ENCODE assay signal across 8 cellular contexts in the genomic region with DNA sequence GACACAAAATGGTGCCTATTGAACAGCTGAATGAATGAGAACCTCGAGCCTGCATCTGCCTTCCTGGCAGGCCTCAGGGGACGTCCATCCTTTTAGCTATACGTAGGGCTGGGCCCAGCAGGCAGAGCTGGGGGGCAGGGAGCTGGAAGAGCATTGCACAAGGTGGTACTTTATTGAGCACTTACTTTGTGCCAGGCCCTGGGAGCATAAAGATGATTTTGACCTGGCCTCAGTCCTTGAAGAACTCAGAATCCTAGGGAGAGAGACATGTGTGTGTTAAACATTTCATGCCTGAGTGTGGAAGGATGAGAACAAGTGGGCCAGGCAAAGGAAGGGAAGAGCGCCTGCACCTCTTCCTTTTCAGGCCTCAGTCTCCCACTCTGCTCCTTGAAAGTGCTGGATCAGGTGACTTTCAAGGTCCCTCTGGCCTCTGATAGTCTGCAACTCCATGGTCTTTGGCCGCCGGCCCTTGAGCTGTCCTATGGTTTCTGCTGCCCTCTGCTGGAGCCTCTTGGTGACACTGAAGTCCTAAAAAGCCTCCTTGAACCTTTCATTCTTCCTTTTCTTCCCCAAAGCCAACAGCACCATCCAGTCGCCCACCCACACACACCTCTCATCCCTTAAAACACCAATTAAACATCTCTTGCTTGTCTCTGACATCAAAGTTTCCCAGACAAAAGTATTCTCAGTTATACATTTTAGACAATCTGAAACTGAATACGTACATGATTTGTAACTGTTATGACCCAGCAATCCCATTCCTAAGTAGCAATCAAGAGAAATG. TPM values are rescaled to one million over a fixed set of nuclear protein-coding genes. Genes with fewer than 3 reads are reported as not detected.
A peak's percentile ranks its signal among the peaks of the same experiment; 100 is the strongest.
DNase-seq lines count a peak whose midpoint lies in the region; ATAC-seq and TF ChIP-seq lines count a peak whose summit lies in the region.

No MANE protein-coding gene starts in this region.

- H3K27ac ChIP-seq in Karpas-422 (ENCODE audit: low read length) (no peak overlapping the region), PC-9 (no peak overlapping the region), tibial artery (no peak overlapping the region)

- no TSS peak for BruUV-seq in PC-9 (replicated peaks; lab: Mats Ljungman, UMichigan)

- H3K4me1 ChIP-seq in Karpas-422 (ENCODE audit: low read length): peaks cover 4% of the 10 kb centered on the region
- H3K4me1 ChIP-seq in PC-9 (replicated peaks; ENCODE audit: insufficient read depth): no peaks in the 10 kb centered on the region; the same call in 1 of the 2 replicates
- H3K4me1 ChIP-seq in tibial artery: peaks cover 0 to 29% (median 20%) of the 10 kb centered on the region in 4 donors

- H3K27me3 ChIP-seq in Karpas-422 (ENCODE audit: low read length) (no peaks in the 10 kb centered on the region), PC-9 (ENCODE audit: insufficient read depth, low read depth) (peaks cover 18% of the 10 kb centered on the region), tibial artery (peaks cover 0 to 12% of the 10 kb centered on the region in 2 donors)

- H3K4me2 ChIP-seq in Karpas-422 (ENCODE audit: low read depth, low read length, poor library complexity, severe bottlenecking) (no peak overlapping the region), PC-9 (no peak overlapping the region)

- POLR2A ChIA-PET in PC-9 (lab: Charles Lee; ENCODE audit: unreplicated experiment): interaction anchor here (0.8 kb wide), 1 partner anchor 1152 kb away, joined by 5 read pairs; no protein-coding TSS in a partner anchor

- no peaks in the 10 kb centered on the region for H3K9me2 ChIP-seq in Karpas-422 (replicated peaks; ENCODE audit: insufficient read depth, low read length)
- no peaks in the 10 kb centered on the region for H3K9me2 ChIP-seq in PC-9 (ENCODE audit: insufficient read depth)

- no peak for ATAC-seq in GM19463 (IDR thresholded peaks at IDR 0.05; ENCODE audit: unreplicated experiment)

- H3K36me3 ChIP-seq in Karpas-422 (ENCODE audit: insufficient read depth, low read length): no peaks in the 10 kb centered on the region
- H3K36me3 ChIP-seq in PC-9 (ENCODE audit: low read depth): no peaks in the 10 kb centered on the region
- H3K36me3 ChIP-seq in tibial artery: no peaks in the 10 kb centered on the region

- TF ChIP-seq CTCF in PC-9 (conservative IDR thresholded peaks at IDR 0.05) (peak; percentile 91), tibial artery (IDR thresholded peaks at IDR 0.05) (peak; percentile 73 to 79)

- no peak overlapping the region for H3K4me3 ChIP-seq in Karpas-422 (ENCODE audit: low read length)
- H3K4me3 ChIP-seq in PC-9: no peak overlapping the region
- H3K4me3 ChIP-seq in tibial artery: no peak overlapping the region

- intact Hi-C loops in PC-9 (cut with micrococcal nuclease; ENCODE audit: unreplicated experiment) (loop anchor here (1.0 to 10.0 kb wide), 6 partner anchors 93 to 267 kb away; no protein-coding TSS in a partner anchor), tibial artery (cut with DNase I; ENCODE audit: low total_unique reads) (loop anchor here (2.0 kb wide), 1 partner anchor 31 kb away; the partner anchor contains the start of gene LRRC71)

- H3K79me2 ChIP-seq in Karpas-422 (ENCODE audit: low read length): no peaks in the 10 kb centered on the region
- H3K79me2 ChIP-seq in PC-9 (ENCODE audit: low read depth): no peaks in the 10 kb centered on the region

- no peaks in the 10 kb centered on the region for H4K20me1 ChIP-seq in Karpas-422 (ENCODE audit: insufficient read depth, low read depth, low read length)
- H4K20me1 ChIP-seq in PC-9 (ENCODE audit: insufficient read depth): no peaks in the 10 kb centered on the region

- DNase-seq in DMS153 treated with DMSO at 0.1 percent for 48 hours (lab: John Stamatoyannopoulos, UW; ENCODE audit: unreplicated experiment) (peak; percentile 64), Karpas-422 (peak; percentile 90), PC-9 (peak; percentile 59 to 77), fibroblast of the conjunctiva (ENCODE audit: low read depth) (peak; percentile 79), nucleus accumbens (lab: John Stamatoyannopoulos, UW) (peak in 52 of 56 donors; percentile 10 to 83 (median 57)), tibial artery (peak; percentile 87)
- DNase-seq in activated T-cell treated with anti-CD3 and anti-CD28 coated beads, Interleukin-2, amount 50 U/mL, for 48 hours: peak; percentile 77 to 79

- H2AFZ ChIP-seq in Karpas-422 (ENCODE audit: low read length) (peak overlapping the region; percentile 62), PC-9 (no peak overlapping the region)

- CTCF ChIA-PET in PC-9 (lab: Charles Lee): interaction anchor here (0.6 to 2.7 kb wide), 9 partner anchors 9 to 262 kb away, joined by 3 to 11 read pairs (median 4); no protein-coding TSS in a partner anchor

- 0 out of 2 replicates have a peak overlapping the region, but pooled peaks have one; percentile 13 for H3K9ac ChIP-seq in Karpas-422 (ENCODE audit: low read length)

- H3K9me3 ChIP-seq in Karpas-422 (ENCODE audit: low read length): no peaks in the 10 kb centered on the region
- no peaks in the 10 kb centered on the region for H3K9me3 ChIP-seq in PC-9 (ENCODE audit: insufficient read depth, low read depth)
- H3K9me3 ChIP-seq in tibial artery: no peaks in the 10 kb centered on the region

- H3F3A ChIP-seq in PC-9 (ENCODE audit: insufficient read depth, low read depth): peaks cover 6% of the 10 kb centered on the region; the same call in 1 of the 2 replicates

RNA-seq across cellular contexts. Expression of gene PEAR1, which starts 3.5 kb away (rescaled TPM):
- 0.22 TPM in 1 of 2 replicates, not detected in the other for total RNA-seq in Karpas-422 (2014; rRNA removed; shearing (Covaris generic); ENCODE audit: low replicate concordance)
- 9.8 and 12.2 TPM in 2 replicates for total RNA-seq in PC-9 (2021)

RNA-seq across cellular contexts. Expression of gene NTRK1, which starts 29.3 kb away (rescaled TPM):
- not detected in 2 replicates for total RNA-seq in Karpas-422 (2014; rRNA removed; shearing (Covaris generic); ENCODE audit: low replicate concordance)
- not detected in 2 replicates for total RNA-seq in PC-9 (2021)

RNA-seq across cellular contexts. Expression of gene LRRC71, which starts 30.4 kb away (rescaled TPM):
- not detected in 2 replicates for total RNA-seq in Karpas-422 (2014; rRNA removed; shearing (Covaris generic); ENCODE audit: low replicate concordance)
- total RNA-seq in PC-9 (2021): not detected in 2 replicates

RNA-seq across cellular contexts. Expression of gene INSRR, which starts 31.1 kb away (rescaled TPM):
- not detected in 2 replicates for total RNA-seq in Karpas-422 (2014; rRNA removed; shearing (Covaris generic); ENCODE audit: low replicate concordance)
- not detected in 2 replicates for total RNA-seq in PC-9 (2021)
